In genomic region chr15:82045179-82045891, GRCh38 we compare ENCODE assay signal across 1 cellular context.
A peak's percentile ranks its signal among the peaks of the same experiment; 100 is the strongest.
TF ChIP-seq lines count a peak whose summit lies in the region.

No MANE protein-coding gene starts in this region.

TF ChIP-seq in K562, 482 proteins besides CTCF, POLR2A, EP300 and RAD21 (continued from another document and continues in another):
- TF ChIP-seq SIRT6 (IDR thresholded peaks at IDR 0.05; ENCODE audit: low read depth, low read length) = no peak
- no peak for TF ChIP-seq POU5F1 (IDR thresholded peaks at IDR 0.05; ENCODE audit: borderline replicate concordance, low read depth, low read length, partially characterized antibody)
- TF ChIP-seq FOXJ3 (CRISPR knock-in tag; IDR thresholded peaks at IDR 0.05) = no peak
- TF ChIP-seq BRCA1 (IDR thresholded peaks at IDR 0.05) = no peak
- no peak for TF ChIP-seq BRCA1 (CRISPR knock-in tag; IDR thresholded peaks at IDR 0.05)
- no peak for TF ChIP-seq TCFL5 (CRISPR knock-in tag; conservative IDR thresholded peaks at IDR 0.05)
- TF ChIP-seq ARID1B (IDR thresholded peaks at IDR 0.05) = no peak
- no peak for TF ChIP-seq CHD1 (IDR thresholded peaks at IDR 0.05; ENCODE audit: low read length)
- peak; percentile 70 for TF ChIP-seq RBBP5 (IDR thresholded peaks at IDR 0.05; ENCODE audit: borderline replicate concordance, insufficient read depth, low read length, poor library complexity, severe bottlenecking)
- TF ChIP-seq ZNF224 (CRISPR knock-in tag; IDR thresholded peaks at IDR 0.05) = no peak
- TF ChIP-seq CHAMP1 (IDR thresholded peaks at IDR 0.05) = no peak
- TF ChIP-seq GTF3C2 (IDR thresholded peaks at IDR 0.05; ENCODE audit: borderline replicate concordance, extremely low read depth, insufficient read length) = no peak
- TF ChIP-seq MEIS2 (IDR thresholded peaks at IDR 0.05; ENCODE audit: partially characterized antibody) = no peak
- peak; percentile 38 to 55; a peak in 2 of 4 replicates for TF ChIP-seq NONO (IDR thresholded peaks at IDR 0.05; ENCODE audit: low read depth in 2 of 2, low read length in 1 of 2)
- TF ChIP-seq HNRNPLL (IDR thresholded peaks at IDR 0.05; ENCODE audit: low read depth, low read length, poor library complexity, severe bottlenecking) = peak; percentile 49
- no peak for TF ChIP-seq PHTF2 (CRISPR knock-in tag; IDR thresholded peaks at IDR 0.05)
- TF ChIP-seq CLOCK (CRISPR knock-in tag; IDR thresholded peaks at IDR 0.05; ENCODE audit: borderline replicate concordance) = no peak
- no peak for TF ChIP-seq E2F1 (CRISPR knock-in tag; IDR thresholded peaks at IDR 0.05)
- no peak for TF ChIP-seq OTX1 (CRISPR knock-in tag; IDR thresholded peaks at IDR 0.05)
- no peak for TF ChIP-seq RBM39 (optimal IDR thresholded peaks at IDR 0.05; ENCODE audit: low read depth, low read length)
- TF ChIP-seq HINFP (tag; conservative IDR thresholded peaks at IDR 0.05; ENCODE audit: low read depth) = peak; percentile 26; the same call in 1 of the 2 replicates
- TF ChIP-seq BCLAF1 (IDR thresholded peaks at IDR 0.05; ENCODE audit: borderline replicate concordance in 1 of 2, control insufficient read depth in 1 of 2, low read depth in 2 of 2, low read length in 1 of 2) = no peak
- no peak for TF ChIP-seq ZNF354B (CRISPR knock-in tag; IDR thresholded peaks at IDR 0.05)
- 0 out of 2 replicates have a peak, but pooled peaks have one; percentile 28 for TF ChIP-seq ERF (CRISPR knock-in tag; IDR thresholded peaks at IDR 0.05)
- no peak for TF ChIP-seq KHSRP (IDR thresholded peaks at IDR 0.05)
- no peak for TF ChIP-seq SNRNP70 (optimal IDR thresholded peaks at IDR 0.05; ENCODE audit: low read depth, low read length)
- TF ChIP-seq SMAD4 (CRISPR knock-in tag; conservative IDR thresholded peaks at IDR 0.05) = 0 out of 2 replicates have a peak, but pooled peaks have one; percentile 8
- TF ChIP-seq YY1 (IDR thresholded peaks at IDR 0.05; ENCODE audit: borderline replicate concordance in 1 of 3, control insufficient read depth in 1 of 3, extremely low read depth in 1 of 3, insufficient read depth in 3 of 3, insufficient read length in 1 of 3, insufficient replicate concordance in 2 of 3, low read depth in 1 of 3, low read length in 2 of 3) = no peak
- TF ChIP-seq ZNF436 (CRISPR knock-in tag; IDR thresholded peaks at IDR 0.05) = no peak
- no peak for TF ChIP-seq GATAD2A (IDR thresholded peaks at IDR 0.05)
- no peak for TF ChIP-seq ZNF717 (CRISPR knock-in tag; IDR thresholded peaks at IDR 0.05)
- TF ChIP-seq CCAR2 (IDR thresholded peaks at IDR 0.05; ENCODE audit: low read depth, low read length) = no peak
- no peak for TF ChIP-seq ZNF384 (IDR thresholded peaks at IDR 0.05; ENCODE audit: low read depth, low read length)
- TF ChIP-seq ZNF551 (CRISPR knock-in tag; IDR thresholded peaks at IDR 0.05) = no peak
- no peak for TF ChIP-seq CBX2 (IDR thresholded peaks at IDR 0.05; ENCODE audit: insufficient read depth, low read length, poor library complexity, severe bottlenecking)
- no peak for TF ChIP-seq NFIX (CRISPR knock-in tag; IDR thresholded peaks at IDR 0.05; ENCODE audit: low read depth)
- peak; percentile 47 to 57; a peak in 2 of 4 replicates for TF ChIP-seq NRF1 (conservative IDR thresholded peaks at IDR 0.05 in 1 of 2, IDR thresholded peaks at IDR 0.05 in 1 of 2)
- TF ChIP-seq SREBF1 (IDR thresholded peaks at IDR 0.05; ENCODE audit: borderline replicate concordance, low read depth, low read length) = no peak
- TF ChIP-seq BHLHE40 (IDR thresholded peaks at IDR 0.05; ENCODE audit: low read length) = no peak
- TF ChIP-seq HOXB6 (CRISPR knock-in tag; IDR thresholded peaks at IDR 0.05; ENCODE audit: borderline replicate concordance) = no peak
- peak; percentile 5; the same call in 1 of the 2 replicates for TF ChIP-seq NKRF (IDR thresholded peaks at IDR 0.05; ENCODE audit: borderline replicate concordance)
- peak; percentile 21 for TF ChIP-seq FIP1L1 (IDR thresholded peaks at IDR 0.05; ENCODE audit: low read depth, low read length, poor library complexity, severe bottlenecking)
